ENCODE assay signal across 14 cellular contexts in the genomic region with DNA sequence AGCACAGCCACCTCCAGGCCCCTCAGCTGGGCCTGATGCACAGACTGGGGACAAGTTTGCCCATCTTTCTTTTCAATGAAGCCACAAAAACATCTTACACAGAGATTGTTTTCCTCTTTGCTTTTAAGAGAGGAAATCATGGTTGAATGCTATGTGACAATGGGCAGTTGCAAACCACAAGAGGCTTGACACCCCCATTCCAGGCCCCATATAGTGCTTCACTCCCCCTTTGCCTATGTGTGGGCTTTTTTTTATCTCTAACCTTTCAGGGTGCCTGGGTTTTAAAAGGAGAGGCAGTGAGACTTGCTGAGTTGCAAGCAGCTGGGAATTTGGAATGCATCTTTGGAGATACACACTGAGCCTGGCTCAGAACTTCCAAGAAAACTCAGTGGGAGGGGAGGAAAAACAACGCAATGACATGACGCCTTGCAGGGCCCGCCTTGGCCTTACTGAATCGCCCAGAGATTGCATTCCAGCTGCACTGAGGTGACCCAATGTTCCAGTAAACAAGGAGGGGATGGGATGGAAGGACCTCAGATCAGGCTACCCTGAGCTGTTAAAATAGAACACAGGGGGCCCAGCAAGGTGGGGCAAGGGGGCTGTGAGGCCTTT.
DNase-seq lines count a peak whose midpoint lies in the region; ATAC-seq and TF ChIP-seq lines count a peak whose summit lies in the region.
"Had no signal": no experiment of that assay in that cellular context is flagged by ENCODE, and none has a peak within 500 bp of the region (broad histone marks: within the 10 kb centered on the region; RNA-seq: fewer than 3 reads in every experiment).

No MANE protein-coding gene starts in this region.

- H3K27me3 ChIP-seq in mucosa of rectum (ENCODE audit: control insufficient read depth in 2 of 2, insufficient read depth in 2 of 2, low read length in 2 of 2), result no peaks in the 10 kb centered on the region
- no peaks in the 10 kb centered on the region for H3K27me3 ChIP-seq in testis

- H3K4me1 Mint-ChIP-seq in T-cell, result peaks cover 0 to 2% (median 0%) of the 10 kb centered on the region in 3 donors

- H3K4me3 ChIP-seq in mucosa of rectum (ENCODE audit: low read length in 2 of 2) (no peak overlapping the region), testis (no peak overlapping the region)
- H3K4me3 ChIP-seq: HAP-1 had no signal

- no peak overlapping the region for H3K9ac ChIP-seq in mucosa of rectum (ENCODE audit: low read depth in 1 of 2, low read length in 2 of 2)

- ATAC-seq in T-cell (replicated peaks in 1 of 4), result no peak

- no peak overlapping the region for H3K27ac Mint-ChIP-seq in T-cell
- H3K27ac Mint-ChIP-seq: activated naive CD8-positive, alpha-beta T cell treated with anti-CD3 and anti-CD28 coated beads, Interleukin-2, amount 10 ng/mL, durations not matched to agents 7 days and 5 days; CD4-positive, alpha-beta T cell had no signal

- no peak for TF ChIP-seq CTCF in testis (IDR thresholded peaks at IDR 0.05)

- H3K36me3 ChIP-seq in mucosa of rectum (ENCODE audit: control insufficient read depth in 2 of 2, insufficient read depth in 2 of 2, low read length in 2 of 2) (no peaks in the 10 kb centered on the region), testis (ENCODE audit: low read depth, missing control alignments) (no peaks in the 10 kb centered on the region)
- H3K36me3 ChIP-seq: HAP-1 had no signal

- intact Hi-C loops in testis (cut with DNase I; ENCODE audit: low total_unique reads), result loop anchor here (10.0 kb wide), 1 partner anchor 88 kb away; no protein-coding TSS in a partner anchor

- no peaks in the 10 kb centered on the region for H3K9me3 ChIP-seq in mucosa of rectum (ENCODE audit: control insufficient read depth in 2 of 2, low read length in 2 of 2)
- H3K9me3 ChIP-seq in testis, result no peaks in the 10 kb centered on the region
- H3K9me3 ChIP-seq: HAP-1 had no signal

- DNase-seq in KBM-7 (peak; percentile 36), fibroblast of gingiva (ENCODE audit: low read depth) (peak; percentile 82), testis (peak; percentile 85), putamen (ENCODE audit: low spot score) (no peak), T-cell (no peak), SK-N-DZ (ENCODE audit: low spot score) (no peak)
- DNase-seq in activated CD4-positive, alpha-beta T cell treated with anti-CD3 and anti-CD28 coated beads, Interleukin-2, amount 50 U/mL, for 4 hours, result no peak
- DNase-seq: activated CD4-positive, alpha-beta T cell treated with anti-CD3 and anti-CD28 coated beads, Interleukin-2, amount 50 U/mL, for 1 hour; activated naive CD8-positive, alpha-beta T cell treated with anti-CD3 and anti-CD28 coated beads, Interleukin-2, amount 10 ng/mL, durations not matched to agents 7 days and 5 days; CD4-positive, alpha-beta T cell; effector CD4-positive, alpha-beta T cell; NCI-H187 had no signal

- no peaks in the 10 kb centered on the region for H3K9me3 Mint-ChIP-seq in T-cell
- H3K9me3 Mint-ChIP-seq: activated naive CD8-positive, alpha-beta T cell treated with anti-CD3 and anti-CD28 coated beads, Interleukin-2, amount 10 ng/mL, durations not matched to agents 7 days and 5 days; CD4-positive, alpha-beta T cell had no signal

- CTCF ChIA-PET in T-cell (lab: Charles Lee), result interaction anchor here in 1 of 2 donors (1.0 kb wide), 1 partner anchor 10 kb away, joined by 3 read pairs; no protein-coding TSS in a partner anchor

- WGBS in testis, 2 donors, result 8 to 53% methylated on average over 2 to 4 of the region's 4 CpGs

- H3K4me1 ChIP-seq in mucosa of rectum (ENCODE audit: control insufficient read depth in 2 of 2, insufficient read depth in 2 of 2, low read length in 2 of 2), result no peaks in the 10 kb centered on the region
- peaks cover 23% of the 10 kb centered on the region for H3K4me1 ChIP-seq in testis
- H3K4me1 ChIP-seq: HAP-1 had no signal

- peak overlapping the region; percentile 1 to 32 for H3K27ac ChIP-seq in mucosa of rectum (ENCODE audit: low read depth in 2 of 2, low read length in 2 of 2)
- peak overlapping the region; percentile 82 to 88 for H3K27ac ChIP-seq in testis

- TF ChIP-seq POLR2A in testis (IDR thresholded peaks at IDR 0.05), result no peak

- H3K27me3 Mint-ChIP-seq in T-cell, result no peaks in the 10 kb centered on the region
- H3K27me3 Mint-ChIP-seq: CD4-positive, alpha-beta T cell had no signal

- no peaks in the 10 kb centered on the region for H3K36me3 Mint-ChIP-seq in T-cell
- H3K36me3 Mint-ChIP-seq: activated naive CD8-positive, alpha-beta T cell treated with anti-CD3 and anti-CD28 coated beads, Interleukin-2, amount 10 ng/mL, durations not matched to agents 7 days and 5 days had no signal

- POLR2A ChIA-PET in T-cell (lab: Charles Lee), result no interaction called here

- no peak overlapping the region for H3K4me3 Mint-ChIP-seq in T-cell
- H3K4me3 Mint-ChIP-seq: activated naive CD8-positive, alpha-beta T cell treated with anti-CD3 and anti-CD28 coated beads, Interleukin-2, amount 10 ng/mL, durations not matched to agents 7 days and 5 days; CD4-positive, alpha-beta T cell had no signal

- in situ Hi-C loops in KBM-7 (cut with MboI; ENCODE audit: low pct_unique_long_range_greater_than_20kb, low sequenced_read_pairs), result no loop called here

Comparison
In these comparisons a context has a peak if more than half of its experiments do, and no peak if none do; other contexts are left out.
1. DNase-seq: peak in KBM-7 (single experiment), fibroblast of gingiva (single experiment) and testis (single experiment); none in putamen (single experiment), T-cell (0 of 34), SK-N-DZ (single experiment) and activated CD4-positive, alpha-beta T cell treated with anti-CD3 and anti-CD28 coated beads, Interleukin-2, amount 50 U/mL, for 4 hours (0 of 2).